8 cellular contexts compared by ENCODE assay signal in the genomic region with DNA sequence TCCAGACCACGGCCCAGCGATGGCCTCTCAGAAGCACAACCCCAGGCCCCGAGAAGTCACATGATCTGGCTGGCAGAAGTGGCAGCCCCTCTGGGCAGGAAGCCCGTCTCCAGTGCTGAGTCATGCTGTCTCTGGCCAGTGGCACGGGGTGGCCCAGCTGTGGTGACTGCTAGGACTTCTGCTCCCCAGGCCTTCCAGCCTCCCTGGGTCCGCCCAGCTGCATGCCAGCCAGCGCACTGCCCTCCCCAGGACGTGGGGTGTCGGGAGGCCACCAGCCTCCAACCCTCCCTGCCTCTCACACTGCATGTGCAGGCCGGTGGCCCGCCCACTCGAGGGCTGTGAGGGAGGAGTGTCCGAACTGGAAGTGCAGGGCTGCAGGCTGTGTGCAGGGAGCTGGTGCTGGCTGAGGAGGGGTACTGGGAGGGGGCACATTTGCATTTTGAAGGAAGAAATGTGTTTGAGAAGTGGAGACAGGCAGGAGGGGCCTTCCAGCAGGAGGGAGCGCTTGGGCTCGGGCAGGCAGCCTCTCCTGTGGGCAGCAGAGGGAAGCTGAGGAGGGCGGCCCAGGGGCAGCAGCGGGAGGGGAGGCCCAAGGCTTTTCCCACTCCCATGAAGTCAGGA.
DNase-seq lines count a peak whose midpoint lies in the region; ATAC-seq and TF ChIP-seq lines count a peak whose summit lies in the region.

No MANE protein-coding gene starts in this region.

- H3K36me3 ChIP-seq in Loucy (ENCODE audit: insufficient read depth, low read length): no peaks in the 10 kb centered on the region
- no peaks in the 10 kb centered on the region for H3K36me3 ChIP-seq in subcutaneous abdominal adipose tissue (ENCODE audit: control insufficient read depth in 5 of 5, insufficient read depth in 5 of 5, low read length in 5 of 5)

- no peaks in the 10 kb centered on the region for H3F3A ChIP-seq in Loucy (ENCODE audit: low read depth)

- H3K27me3 ChIP-seq in Loucy (ENCODE audit: insufficient read depth, low read length, poor library complexity, severe bottlenecking) (no peaks in the 10 kb centered on the region), subcutaneous abdominal adipose tissue (ENCODE audit: control insufficient read depth in 5 of 5, insufficient read depth in 4 of 5, low read length in 5 of 5) (no peaks in the 10 kb centered on the region)

- peak overlapping the region; percentile 23 for H3K27ac ChIP-seq in subcutaneous abdominal adipose tissue (ENCODE audit: low read depth, low read length)

- in situ Hi-C loops in GM13977 (cut with MboI; ENCODE audit: low pct_unique_long_range_greater_than_20kb, low sequenced_read_pairs, unreplicated experiment): no loop called here

- H3K79me2 ChIP-seq in Loucy (ENCODE audit: insufficient read depth, low read length): no peaks in the 10 kb centered on the region

- H3K9ac ChIP-seq in Loucy (ENCODE audit: low read depth, low read length, poor library complexity, severe bottlenecking): peak overlapping the region; percentile 63
- peak overlapping the region in 2 of 5 donors; percentile 26 to 32 for H3K9ac ChIP-seq in subcutaneous abdominal adipose tissue (ENCODE audit: low read length in 5 of 5)

- H3K9me3 ChIP-seq in Loucy (ENCODE audit: insufficient read depth, low read depth, low read length) (no peaks in the 10 kb centered on the region), subcutaneous abdominal adipose tissue (ENCODE audit: control insufficient read depth in 5 of 5, low read length in 5 of 5) (no peaks in the 10 kb centered on the region)

- DNase-seq in C1 segment of cervical spinal cord (lab: John Stamatoyannopoulos, UW) (peak in 13 of 14 donors; percentile 23 to 98 (median 86)), astrocyte of the hippocampus (ENCODE audit: low read depth, low spot score) (peak; percentile 83), kidney glomerular epithelial cell (lab: John Stamatoyannopoulos, UW) (peak; percentile 17), NK-92 (lab: John Stamatoyannopoulos, UW; ENCODE audit: unreplicated experiment) (no peak), GM13977 (ENCODE audit: low spot score) (no peak)

- H3K4me3 ChIP-seq in Loucy (ENCODE audit: low read length, poor library complexity, severe bottlenecking): peak overlapping the region; percentile 8
- H3K4me3 ChIP-seq in subcutaneous abdominal adipose tissue (ENCODE audit: low read depth in 1 of 5, low read length in 5 of 5): no peak overlapping the region

- peak overlapping the region; percentile 43 for H2AFZ ChIP-seq in Loucy (ENCODE audit: low read length)

- TF ChIP-seq CTCF in Loucy (conservative IDR thresholded peaks at IDR 0.05; ENCODE audit: low read length) (peak; percentile 35), GM13977 (IDR thresholded peaks at IDR 0.05; ENCODE audit: extremely low read depth, insufficient read depth, missing control alignments) (no peak)

- ATAC-seq in HG03439 (IDR thresholded peaks at IDR 0.05; ENCODE audit: unreplicated experiment): no peak

- no peaks in the 10 kb centered on the region for H3K9me2 ChIP-seq in Loucy (replicated peaks; ENCODE audit: low read depth, low read length)

- H4K20me1 ChIP-seq in Loucy (ENCODE audit: insufficient read depth, low read length, poor library complexity, severe bottlenecking): no peaks in the 10 kb centered on the region

- H3K4me1 ChIP-seq in Loucy (ENCODE audit: insufficient read depth, low read length, poor library complexity, severe bottlenecking): peaks cover 25% of the 10 kb centered on the region
- H3K4me1 ChIP-seq in subcutaneous abdominal adipose tissue (ENCODE audit: control insufficient read depth in 5 of 5, insufficient read depth in 5 of 5, low read length in 5 of 5): peaks cover 0 to 49% (median 39%) of the 10 kb centered on the region in 5 donors

- H3K4me2 ChIP-seq in Loucy (ENCODE audit: low read depth, low read length, poor library complexity, severe bottlenecking): peak overlapping the region; percentile 57

Comparison
In these comparisons a context has a peak if more than half of its experiments do, and no peak if none do; other contexts are left out.
1. DNase-seq: peak in C1 segment of cervical spinal cord (13 of 14), astrocyte of the hippocampus (single experiment) and kidney glomerular epithelial cell (single experiment); none in NK-92 (single experiment) and GM13977 (single experiment).